ENCODE assay signal across 20 cellular contexts in genomic region chr13:26380930-26381329, GRCh38.
A peak's percentile ranks its signal among the peaks of the same experiment; 100 is the strongest.
DNase-seq lines count a peak whose midpoint lies in the region; ATAC-seq and TF ChIP-seq lines count a peak whose summit lies in the region.
"Had no signal": no experiment of that assay in that cellular context is flagged by ENCODE, and none has a peak within 500 bp of the region (broad histone marks: within the 10 kb centered on the region; RNA-seq: fewer than 3 reads in every experiment).

No MANE protein-coding gene starts in this region.

- no peak for TF ChIP-seq CTCF in activated CD8-positive, alpha-beta T cell treated with anti-CD3 and anti-CD28 coated beads for 36 hours (IDR thresholded peaks at IDR 0.05)
- TF ChIP-seq CTCF in CD8-positive, alpha-beta T cell (IDR thresholded peaks at IDR 0.05), result no peak

- no peak overlapping the region for H3K27ac ChIP-seq in CD8-positive, alpha-beta T cell (ENCODE audit: low read depth, low read length)
- H3K27ac ChIP-seq: 22Rv1, A549, BLaER1 had no signal

- no peaks in the 10 kb centered on the region for H3K9me3 ChIP-seq in T-helper 17 cell (ENCODE audit: control insufficient read depth, low read length, poor library complexity, severe bottlenecking)
- no peaks in the 10 kb centered on the region for H3K9me3 ChIP-seq in CD8-positive, alpha-beta T cell (ENCODE audit: low read length)
- H3K9me3 ChIP-seq: A549, BE2C, BLaER1, Caco-2 had no signal

- H3K4me1 Mint-ChIP-seq in activated CD4-positive, alpha-beta T cell treated with anti-CD3 and anti-CD28 coated beads for 36 hours, result peaks cover 5% of the 10 kb centered on the region
- H3K4me1 Mint-ChIP-seq in T-helper 17 cell, result peaks cover 14% of the 10 kb centered on the region
- H3K4me1 Mint-ChIP-seq in central memory CD8-positive, alpha-beta T cell, result peaks cover 33% of the 10 kb centered on the region
- peaks cover 4% of the 10 kb centered on the region for H3K4me1 Mint-ChIP-seq in memory B cell
- H3K4me1 Mint-ChIP-seq in activated CD8-positive, alpha-beta T cell treated with anti-CD3 and anti-CD28 coated beads for 36 hours (ENCODE audit: low read depth), result peaks cover 19% of the 10 kb centered on the region
- H3K4me1 Mint-ChIP-seq in CD8-positive, alpha-beta T cell (ENCODE audit: low read depth), result peaks cover 19% of the 10 kb centered on the region

- no peaks in the 10 kb centered on the region for H3K9me3 Mint-ChIP-seq in activated CD4-positive, alpha-beta T cell treated with anti-CD3 and anti-CD28 coated beads for 36 hours (ENCODE audit: low read depth)
- H3K9me3 Mint-ChIP-seq in central memory CD8-positive, alpha-beta T cell, result no peaks in the 10 kb centered on the region
- H3K9me3 Mint-ChIP-seq in memory B cell, result no peaks in the 10 kb centered on the region
- H3K9me3 Mint-ChIP-seq in activated CD8-positive, alpha-beta T cell treated with anti-CD3 and anti-CD28 coated beads for 36 hours, result no peaks in the 10 kb centered on the region
- H3K9me3 Mint-ChIP-seq in CD8-positive, alpha-beta T cell, result no peaks in the 10 kb centered on the region
- H3K9me3 Mint-ChIP-seq: CD14-positive monocyte; CD4-positive, alpha-beta memory T cell; CD4-positive, CD25-positive, alpha-beta regulatory T cell had no signal

- DNase-seq in activated CD4-positive, alpha-beta T cell treated with anti-CD3 and anti-CD28 coated beads for 36 hours, result no peak
- no peak for DNase-seq in activated CD4-positive, alpha-beta T cell treated with anti-CD3 and anti-CD28 coated beads for 4 hours
- no peak for DNase-seq in T-helper 17 cell
- DNase-seq in central memory CD8-positive, alpha-beta T cell (ENCODE audit: low spot score in 2 of 2), result no peak
- DNase-seq in memory B cell (ENCODE audit: low spot score in 2 of 2), result no peak
- DNase-seq in activated CD8-positive, alpha-beta T cell treated with anti-CD3 and anti-CD28 coated beads for 36 hours, result no peak
- no peak for DNase-seq in mucosa of gallbladder (ENCODE audit: low spot score)
- no peak for DNase-seq in CD8-positive, alpha-beta T cell
- DNase-seq: BE2C; C1 segment of cervical spinal cord; Caco-2; Calu3; CD4-positive, alpha-beta memory T cell; CD4-positive, CD25-positive, alpha-beta regulatory T cell; DMS79 treated with DMSO at 0.1 percent for 48 hours; GF-D8 had no signal

- no peaks in the 10 kb centered on the region for H3K36me3 ChIP-seq in CD8-positive, alpha-beta T cell (ENCODE audit: insufficient read depth, low read length)
- H3K36me3 ChIP-seq: BE2C had no signal

- no peak for ATAC-seq in activated CD4-positive, alpha-beta T cell treated with anti-CD3 and anti-CD28 coated beads for 36 hours
- ATAC-seq in T-helper 17 cell (no peak), memory B cell (ENCODE audit: low read depth) (no peak)
- ATAC-seq in central memory CD8-positive, alpha-beta T cell (replicated peaks; ENCODE audit: extremely low read depth, poor library complexity, severe bottlenecking), result no peak
- ATAC-seq in activated CD8-positive, alpha-beta T cell treated with anti-CD3 and anti-CD28 coated beads for 36 hours, result no peak
- no peak for ATAC-seq in CD8-positive, alpha-beta T cell
- ATAC-seq: A549 had no signal

- no peaks in the 10 kb centered on the region for H3K27me3 Mint-ChIP-seq in activated CD4-positive, alpha-beta T cell treated with anti-CD3 and anti-CD28 coated beads for 36 hours
- H3K27me3 Mint-ChIP-seq in T-helper 17 cell, result no peaks in the 10 kb centered on the region
- H3K27me3 Mint-ChIP-seq in central memory CD8-positive, alpha-beta T cell, result no peaks in the 10 kb centered on the region
- no peaks in the 10 kb centered on the region for H3K27me3 Mint-ChIP-seq in memory B cell
- H3K27me3 Mint-ChIP-seq in activated CD8-positive, alpha-beta T cell treated with anti-CD3 and anti-CD28 coated beads for 36 hours, result no peaks in the 10 kb centered on the region
- no peaks in the 10 kb centered on the region for H3K27me3 Mint-ChIP-seq in CD8-positive, alpha-beta T cell (ENCODE audit: low read depth)
- H3K27me3 Mint-ChIP-seq: CD4-positive, alpha-beta memory T cell; CD4-positive, CD25-positive, alpha-beta regulatory T cell had no signal

- intact Hi-C loops in activated CD4-positive, alpha-beta T cell treated with anti-CD3 and anti-CD28 coated beads for 36 hours (cut with DNase I, micrococcal nuclease), result no loop called here
- intact Hi-C loops in activated CD8-positive, alpha-beta T cell treated with anti-CD3 and anti-CD28 coated beads for 36 hours (cut with micrococcal nuclease), result no loop called here
- intact Hi-C loops in CD8-positive, alpha-beta T cell (cut with DNase I, micrococcal nuclease), result no loop called here

- no peak overlapping the region for H3K4me3 Mint-ChIP-seq in activated CD4-positive, alpha-beta T cell treated with anti-CD3 and anti-CD28 coated beads for 36 hours
- H3K4me3 Mint-ChIP-seq in T-helper 17 cell (peak overlapping the region; percentile 19), memory B cell (no peak overlapping the region)
- H3K4me3 Mint-ChIP-seq in central memory CD8-positive, alpha-beta T cell, result no peak overlapping the region
- H3K4me3 Mint-ChIP-seq in activated CD8-positive, alpha-beta T cell treated with anti-CD3 and anti-CD28 coated beads for 36 hours, result no peak overlapping the region
- H3K4me3 Mint-ChIP-seq in CD8-positive, alpha-beta T cell, result no peak overlapping the region
- H3K4me3 Mint-ChIP-seq: CD14-positive monocyte; CD4-positive, alpha-beta memory T cell; CD4-positive, CD25-positive, alpha-beta regulatory T cell had no signal

- H3K4me1 ChIP-seq in CD8-positive, alpha-beta T cell (ENCODE audit: insufficient read depth, low read length), result no peaks in the 10 kb centered on the region
- H3K4me1 ChIP-seq: A549, BE2C, BLaER1 had no signal

- peaks cover 1% of the 10 kb centered on the region for H3K36me3 Mint-ChIP-seq in activated CD4-positive, alpha-beta T cell treated with anti-CD3 and anti-CD28 coated beads for 36 hours (ENCODE audit: low read depth)
- H3K36me3 Mint-ChIP-seq in T-helper 17 cell (ENCODE audit: low read depth) (no peaks in the 10 kb centered on the region), memory B cell (peaks cover 8% of the 10 kb centered on the region)
- H3K36me3 Mint-ChIP-seq in central memory CD8-positive, alpha-beta T cell (ENCODE audit: insufficient read depth), result peaks cover 3% of the 10 kb centered on the region
- H3K36me3 Mint-ChIP-seq in activated CD8-positive, alpha-beta T cell treated with anti-CD3 and anti-CD28 coated beads for 36 hours (ENCODE audit: low read depth), result peaks cover 3% of the 10 kb centered on the region
- peaks cover 5% of the 10 kb centered on the region for H3K36me3 Mint-ChIP-seq in CD8-positive, alpha-beta T cell

- CTCF ChIA-PET in activated CD4-positive, alpha-beta T cell treated with anti-CD3 and anti-CD28 coated beads for 36 hours (lab: Charles Lee), result interaction anchor here (0.7 kb wide), 1 partner anchor 111 kb away, joined by 3 read pairs; no protein-coding TSS in a partner anchor
- CTCF ChIA-PET in activated CD8-positive, alpha-beta T cell treated with anti-CD3 and anti-CD28 coated beads for 36 hours (lab: Charles Lee), result no interaction called here
- CTCF ChIA-PET in CD8-positive, alpha-beta T cell (lab: Charles Lee), result no interaction called here

- H3K27ac Mint-ChIP-seq in activated CD4-positive, alpha-beta T cell treated with anti-CD3 and anti-CD28 coated beads for 36 hours, result peak overlapping the region; percentile 2
- H3K27ac Mint-ChIP-seq in T-helper 17 cell, result no peak overlapping the region
- H3K27ac Mint-ChIP-seq in central memory CD8-positive, alpha-beta T cell (ENCODE audit: low read depth), result peak overlapping the region; percentile 91
- H3K27ac Mint-ChIP-seq in memory B cell, result peak overlapping the region; percentile 66
- H3K27ac Mint-ChIP-seq in activated CD8-positive, alpha-beta T cell treated with anti-CD3 and anti-CD28 coated beads for 36 hours, result no peak overlapping the region
- no peak overlapping the region for H3K27ac Mint-ChIP-seq in CD8-positive, alpha-beta T cell
- H3K27ac Mint-ChIP-seq: CD14-positive monocyte had no signal

- no peak overlapping the region for H3K4me3 ChIP-seq in CD8-positive, alpha-beta T cell (ENCODE audit: low read depth, low read length)
- H3K4me3 ChIP-seq: A549, BLaER1 had no signal

- H3K27me3 ChIP-seq in CD8-positive, alpha-beta T cell (ENCODE audit: insufficient read depth, low read length), result no peaks in the 10 kb centered on the region
- H3K27me3 ChIP-seq: BE2C, BLaER1 had no signal

- POLR2A ChIA-PET in activated CD4-positive, alpha-beta T cell treated with anti-CD3 and anti-CD28 coated beads for 36 hours (lab: Charles Lee), result no interaction called here
- POLR2A ChIA-PET in activated CD8-positive, alpha-beta T cell treated with anti-CD3 and anti-CD28 coated beads for 36 hours (lab: Charles Lee), result no interaction called here
- POLR2A ChIA-PET in CD8-positive, alpha-beta T cell (lab: Charles Lee), result no interaction called here

Comparison
In these comparisons a context has a peak if more than half of its experiments do, and no peak if none do; other contexts are left out.
1. H3K27ac Mint-ChIP-seq: peak in activated CD4-positive, alpha-beta T cell treated with anti-CD3 and anti-CD28 coated beads for 36 hours (single experiment), central memory CD8-positive, alpha-beta T cell (single experiment) and memory B cell (single experiment); none in T-helper 17 cell (single experiment), activated CD8-positive, alpha-beta T cell treated with anti-CD3 and anti-CD28 coated beads for 36 hours (single experiment) and CD8-positive, alpha-beta T cell (single experiment).